24 cellular contexts compared by ENCODE assay signal in genomic region chr6:164523060-164523459, GRCh38.
"Had no signal": no experiment of that assay in that cellular context is flagged by ENCODE, and none has a peak within 500 bp of the region (broad histone marks: within the 10 kb centered on the region; RNA-seq: fewer than 3 reads in every experiment).

No MANE protein-coding gene starts in this region.

- DNase-seq: stimulated activated CD4-positive, alpha-beta T cell treated with anti-CD3 and anti-CD28 coated beads, Interleukin-2, amount 100 ng/mL, for 48 hours; stimulated activated CD4-positive, alpha-beta T cell treated with anti-CD3 and anti-CD28 coated beads, Interleukin-4, amount 100 ng/mL, for 1 hour; stimulated activated CD4-positive, alpha-beta T cell treated with anti-CD3 and anti-CD28 coated beads, Interleukin-4, amount 100 ng/mL, for 24 hours; stimulated activated CD4-positive, alpha-beta T cell treated with anti-CD3 and anti-CD28 coated beads, Interleukin-4, amount 100 ng/mL, for 4 hours; stimulated activated CD8-positive, alpha-beta memory T cell treated with anti-CD3 and anti-CD28 coated beads, Interleukin-4, amount 100 ng/mL, for 48 hours; stimulated activated naive B cell treated with anti-CD40 and anti-IgM and Interleukin-4, amounts not matched to agents 10 μg/mL and 1 μg/mL and 100 μg/mL, for 72 hours; stimulated activated naive CD4-positive, alpha-beta T cell; stimulated activated naive CD4-positive, alpha-beta T cell treated with Interleukin-2 at 50 U/mL for 16 hours; stimulated activated naive CD8-positive, alpha-beta T cell treated with anti-CD3 and anti-CD28 coated beads, Interleukin-15, amount 100 ng/mL, for 72 hours; stimulated activated naive CD8-positive, alpha-beta T cell treated with anti-CD3 and anti-CD28 coated beads, Interleukin-15, Interleukin-2, amounts not matched to agents 100 U/mL and 50 U/mL, for 24 hours; stomach; substantia nigra; testis; thyroid gland; tibial artery; transverse colon; trophoblast cell; upper lobe of left lung; upper lobe of right lung; uterus had no signal

- H3K4me3 ChIP-seq: stomach, suprapubic skin, testis, thoracic aorta, thyroid gland, tibial artery, tibial nerve, transverse colon, upper lobe of left lung, upper lobe of right lung, uterus, vagina had no signal

- H3K27me3 ChIP-seq: stomach, suprapubic skin, testis, thyroid gland, tibial artery, tibial nerve, transverse colon, upper lobe of left lung, upper lobe of right lung, uterus, vagina had no signal

- H3K9me3 ChIP-seq: suprapubic skin, testis, thyroid gland, uterus had no signal

- H3K36me3 ChIP-seq: stomach, suprapubic skin, thoracic aorta, thyroid gland, tibial artery, tibial nerve, transverse colon, upper lobe of left lung, upper lobe of right lung, uterus, vagina had no signal

- H3K27ac ChIP-seq: stomach, suprapubic skin, testis, thoracic aorta, thyroid gland, tibial artery, tibial nerve, transverse colon, upper lobe of left lung, upper lobe of right lung, uterus, vagina had no signal

- H3K4me1 ChIP-seq: stomach, suprapubic skin, testis, thyroid gland, tibial artery, tibial nerve, transverse colon, upper lobe of left lung, upper lobe of right lung, uterus, vagina had no signal
